ENCODE assay signal across 10 cellular contexts in the genomic region with DNA sequence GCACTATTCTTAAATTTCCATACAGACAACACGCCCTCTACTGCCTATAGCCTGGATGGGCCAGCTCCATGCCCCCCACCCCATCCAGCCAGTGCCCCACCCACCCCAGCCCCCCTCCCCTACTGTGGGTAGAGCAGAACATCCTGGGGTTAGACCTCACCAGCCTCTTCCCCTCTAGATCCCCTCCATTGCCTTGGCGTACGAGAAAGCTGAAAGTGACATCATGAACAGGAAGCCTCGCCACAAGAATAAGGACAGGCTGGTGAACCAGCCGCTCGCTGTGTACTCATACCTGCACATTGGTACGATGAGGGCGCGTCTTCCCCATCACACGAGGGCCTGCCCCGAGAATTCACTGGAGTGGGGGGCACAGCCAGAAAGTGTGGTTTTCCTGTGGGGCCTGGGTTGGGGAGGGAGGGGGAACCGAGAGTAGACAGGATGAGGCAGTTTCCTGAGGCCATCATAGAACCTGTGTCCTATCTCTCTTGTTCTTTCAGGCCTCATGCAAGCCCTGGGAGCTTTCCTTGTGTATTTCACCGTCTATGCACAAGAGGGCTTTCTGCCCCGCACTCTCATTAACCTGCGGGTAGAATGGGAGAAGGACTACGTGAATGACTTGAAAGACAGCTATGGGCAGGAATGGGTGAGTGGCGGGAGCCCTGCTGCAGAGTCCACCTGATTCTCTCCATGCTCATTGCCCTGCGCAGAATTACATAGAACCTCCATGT. TPM values are rescaled to one million over a fixed set of nuclear protein-coding genes. Genes with fewer than 3 reads are reported as not detected.
A peak's percentile ranks its signal among the peaks of the same experiment; 100 is the strongest.
DNase-seq lines count a peak whose midpoint lies in the region; ATAC-seq, FAIRE-seq and TF ChIP-seq lines count a peak whose summit lies in the region.
"Had no signal": no experiment of that assay in that cellular context is flagged by ENCODE, and none has a peak within 500 bp of the region (broad histone marks: within the 10 kb centered on the region; RNA-seq: fewer than 3 reads in every experiment).

No MANE protein-coding gene starts in this region.

- no peaks in the 10 kb centered on the region for H3K36me3 Mint-ChIP-seq in activated CD4-positive, alpha-beta T cell treated with anti-CD3 and anti-CD28 coated beads, Interleukin-2, amount 10 ng/mL, durations not matched to agents 24 days and 14 days (ENCODE audit: low read depth)
- no peaks in the 10 kb centered on the region for H3K36me3 Mint-ChIP-seq in naive thymus-derived CD4-positive, alpha-beta T cell

- peaks cover 24% of the 10 kb centered on the region for H3K4me1 Mint-ChIP-seq in activated CD4-positive, alpha-beta T cell treated with anti-CD3 and anti-CD28 coated beads, Interleukin-2, amount 10 ng/mL, durations not matched to agents 24 days and 14 days
- peaks cover 4 to 36% (median 15%) of the 10 kb centered on the region in 7 donors for H3K4me1 Mint-ChIP-seq in naive thymus-derived CD4-positive, alpha-beta T cell

- no peak for FAIRE-seq in kidney (lab: Jason Lieb, UNC)

- no peak for TF ChIP-seq CTCF in kidney (IDR thresholded peaks at IDR 0.05; ENCODE audit: borderline replicate concordance, extremely low read depth, insufficient read depth)

- ATAC-seq in GM18498 (IDR thresholded peaks at IDR 0.05; ENCODE audit: unreplicated experiment): peak; percentile 90
- peak; percentile 61 for ATAC-seq in HG03039 (IDR thresholded peaks at IDR 0.05; ENCODE audit: unreplicated experiment)
- peak; percentile 91 for ATAC-seq in naive thymus-derived CD4-positive, alpha-beta T cell
- ATAC-seq in HG03025 (IDR thresholded peaks at IDR 0.05; ENCODE audit: low FRiP score, unreplicated experiment): no peak
- ATAC-seq: body of pancreas had no signal

- peak overlapping the region; percentile 64 for H3K27ac Mint-ChIP-seq in activated CD4-positive, alpha-beta T cell treated with anti-CD3 and anti-CD28 coated beads, Interleukin-2, amount 10 ng/mL, durations not matched to agents 24 days and 14 days
- H3K27ac Mint-ChIP-seq in naive thymus-derived CD4-positive, alpha-beta T cell: peak overlapping the region; percentile 69 to 92 (median 90)

- no peaks in the 10 kb centered on the region for H3K36me3 ChIP-seq in naive thymus-derived CD4-positive, alpha-beta T cell (ENCODE audit: control insufficient read depth in 2 of 3, insufficient read depth in 3 of 3, low read length in 3 of 3)
- no peaks in the 10 kb centered on the region for H3K36me3 ChIP-seq in kidney (ENCODE audit: control insufficient read depth in 1 of 2, insufficient read depth in 2 of 2, low read length in 2 of 2)

- H3K4me3 ChIP-seq in naive thymus-derived CD4-positive, alpha-beta T cell (ENCODE audit: low read length): peak overlapping the region; percentile 17
- H3K4me3 ChIP-seq in kidney (ENCODE audit: low read length in 2 of 2): no peak overlapping the region
- H3K4me3 ChIP-seq: body of pancreas had no signal

- intact Hi-C loops in activated CD4-positive, alpha-beta T cell treated with anti-CD3 and anti-CD28 coated beads, Interleukin-2, amount 10 ng/mL, durations not matched to agents 24 days and 14 days (cut with micrococcal nuclease): loop anchor here (1.0 to 5.0 kb wide), 3 partner anchors 9 to 197 kb away; partner anchors contain the start of gene PARP4
- intact Hi-C loops in naive thymus-derived CD4-positive, alpha-beta T cell (cut with micrococcal nuclease): loop anchor here in 1 of 2 donors (1.0 to 2.0 kb wide), 3 partner anchors 15 to 25 kb away; no protein-coding TSS in a partner anchor
- intact Hi-C loops in kidney (cut with DNase I): no loop called here

- H3K9me3 ChIP-seq in naive thymus-derived CD4-positive, alpha-beta T cell (ENCODE audit: control insufficient read depth in 2 of 3, low read length in 3 of 3): no peaks in the 10 kb centered on the region
- no peaks in the 10 kb centered on the region for H3K9me3 ChIP-seq in kidney (ENCODE audit: control insufficient read depth in 1 of 2, low read length in 2 of 2)
- H3K9me3 ChIP-seq: body of pancreas had no signal

- CTCF ChIA-PET in naive thymus-derived CD4-positive, alpha-beta T cell (lab: Charles Lee): interaction anchor here (0.6 to 1.8 kb wide), 3 partner anchors 14 to 18 kb away, joined by 3 to 4 read pairs (median 3); no protein-coding TSS in a partner anchor

- H3K4me1 ChIP-seq in naive thymus-derived CD4-positive, alpha-beta T cell (ENCODE audit: control insufficient read depth in 2 of 2, insufficient read depth in 2 of 2, low read length in 2 of 2): peaks cover 6 to 10% of the 10 kb centered on the region in 2 donors
- H3K4me1 ChIP-seq in kidney (ENCODE audit: control insufficient read depth in 1 of 2, insufficient read depth in 1 of 2, low read depth in 1 of 2, low read length in 2 of 2): no peaks in the 10 kb centered on the region

- POLR2A ChIA-PET in naive thymus-derived CD4-positive, alpha-beta T cell (lab: Charles Lee): interaction anchor here (1.0 kb wide), 1 partner anchor 16 kb away, joined by 5 read pairs; no protein-coding TSS in a partner anchor

- DNase-seq in activated CD4-positive, alpha-beta T cell treated with anti-CD3 and anti-CD28 coated beads, Interleukin-2, amount 10 ng/mL, durations not matched to agents 24 days and 14 days: peak; percentile 89
- peak; percentile 22 to 82 (median 74) for DNase-seq in naive thymus-derived CD4-positive, alpha-beta T cell
- DNase-seq in NCI-H1694 treated with DMSO at 0.1 percent for 48 hours (lab: John Stamatoyannopoulos, UW): no peak
- no peak for DNase-seq in COLO829 (ENCODE audit: low spot score)
- DNase-seq in kidney: no peak

- no peaks in the 10 kb centered on the region for H3K9me3 Mint-ChIP-seq in activated CD4-positive, alpha-beta T cell treated with anti-CD3 and anti-CD28 coated beads, Interleukin-2, amount 10 ng/mL, durations not matched to agents 24 days and 14 days
- no peaks in the 10 kb centered on the region for H3K9me3 Mint-ChIP-seq in naive thymus-derived CD4-positive, alpha-beta T cell

- H3K4me3 Mint-ChIP-seq in activated CD4-positive, alpha-beta T cell treated with anti-CD3 and anti-CD28 coated beads, Interleukin-2, amount 10 ng/mL, durations not matched to agents 24 days and 14 days: peak overlapping the region; percentile 71
- peak overlapping the region; percentile 57 to 76 (median 74) for H3K4me3 Mint-ChIP-seq in naive thymus-derived CD4-positive, alpha-beta T cell

- H3K27me3 ChIP-seq in naive thymus-derived CD4-positive, alpha-beta T cell (ENCODE audit: control insufficient read depth in 2 of 2, insufficient read depth in 2 of 2, low read length in 2 of 2): no peaks in the 10 kb centered on the region
- H3K27me3 ChIP-seq: body of pancreas had no signal

- peaks cover 6% of the 10 kb centered on the region for H3K27me3 Mint-ChIP-seq in activated CD4-positive, alpha-beta T cell treated with anti-CD3 and anti-CD28 coated beads, Interleukin-2, amount 10 ng/mL, durations not matched to agents 24 days and 14 days
- H3K27me3 Mint-ChIP-seq in naive thymus-derived CD4-positive, alpha-beta T cell: peaks cover 0 to 11% (median 0%) of the 10 kb centered on the region in 5 donors

- no peak overlapping the region for H3K9ac ChIP-seq in kidney (ENCODE audit: low read length in 2 of 2)

- peak overlapping the region; percentile 15 for H3K27ac ChIP-seq in naive thymus-derived CD4-positive, alpha-beta T cell (ENCODE audit: low read depth, low read length)
- H3K27ac ChIP-seq in kidney (ENCODE audit: low read depth in 2 of 2, low read length in 2 of 2): no peak overlapping the region
- H3K27ac ChIP-seq: body of pancreas had no signal

RNA-seq across cellular contexts. Expression of gene ATP12A, which starts 29.1 kb away (rescaled TPM):
- total RNA-seq in activated CD4-positive, alpha-beta T cell treated with anti-CD3 and anti-CD28 coated beads, Interleukin-2, amount 10 ng/mL, durations not matched to agents 24 days and 14 days: 0.23 and 0.28 TPM in 2 replicates
- total RNA-seq in naive thymus-derived CD4-positive, alpha-beta T cell: under 1 TPM in 1 of 5 experiments, not detected in 4; 0.39 TPM
- polyA plus RNA-seq in naive thymus-derived CD4-positive, alpha-beta T cell: not detected
- 0.22 TPM for total RNA-seq in kidney
- polyA plus RNA-seq in kidney (ENCODE audit: insufficient read depth, low read depth, low replicate concordance): 6.5 TPM
- polyA plus RNA-seq: neural cell had no signal

RNA-seq across cellular contexts. Expression of gene RNF17, which starts 54.6 kb away (rescaled TPM):
- not detected in 2 replicates for total RNA-seq in activated CD4-positive, alpha-beta T cell treated with anti-CD3 and anti-CD28 coated beads, Interleukin-2, amount 10 ng/mL, durations not matched to agents 24 days and 14 days
- 1 to 10 TPM in 1 of 5 experiments, under 1 TPM in 1, not detected in 3; 0.24 to 1.1 TPM for total RNA-seq in naive thymus-derived CD4-positive, alpha-beta T cell
- polyA plus RNA-seq in naive thymus-derived CD4-positive, alpha-beta T cell: under 1 TPM; 0.45 to 0.60 TPM
- total RNA-seq in kidney: not detected
- not detected for polyA plus RNA-seq in kidney (ENCODE audit: insufficient read depth, low read depth, low replicate concordance)
- polyA plus RNA-seq: neural cell had no signal

Comparison
In these comparisons a context has a peak if more than half of its experiments do, and no peak if none do; other contexts are left out.
1. DNase-seq: peak in activated CD4-positive, alpha-beta T cell treated with anti-CD3 and anti-CD28 coated beads, Interleukin-2, amount 10 ng/mL, durations not matched to agents 24 days and 14 days (single experiment) and naive thymus-derived CD4-positive, alpha-beta T cell (9 of 9); none in NCI-H1694 treated with DMSO at 0.1 percent for 48 hours (single experiment), COLO829 (single experiment) and kidney (single experiment).